In the genomic region with DNA sequence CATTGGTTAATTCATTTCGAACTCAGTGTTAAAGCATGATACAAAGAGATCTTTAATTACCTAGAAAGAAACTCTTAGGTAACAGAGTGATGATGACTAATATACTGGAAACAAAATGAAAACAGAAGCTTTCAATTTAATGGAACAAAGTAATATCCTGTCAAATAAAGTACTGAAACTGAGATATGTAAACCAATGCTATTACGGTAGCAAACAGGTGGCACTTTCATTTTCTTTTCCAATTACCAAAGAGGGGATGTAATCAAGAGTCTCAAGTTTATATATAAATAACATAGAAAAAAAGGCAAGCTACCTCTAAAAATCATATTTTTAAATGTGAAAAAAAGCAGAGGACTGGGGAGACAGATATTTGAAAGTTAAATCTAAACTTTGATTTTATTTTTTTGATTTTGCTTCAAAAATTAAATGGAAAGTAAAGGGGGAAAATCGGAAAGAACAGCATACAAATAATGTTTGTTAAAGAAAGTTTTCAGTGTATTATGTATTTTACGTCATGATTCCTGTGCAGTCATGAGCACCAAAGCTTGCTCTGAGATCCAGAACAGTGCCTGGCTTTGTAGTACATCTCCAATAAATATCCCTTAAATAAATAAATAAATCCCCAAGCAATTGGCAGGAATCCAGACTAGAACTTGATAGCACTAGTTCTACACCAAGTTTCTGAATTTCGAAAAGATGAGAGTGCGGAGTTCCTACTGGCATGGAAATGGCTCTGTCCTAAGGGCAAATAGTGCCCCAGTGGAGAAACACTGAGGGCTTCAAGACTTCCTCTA, we compare ENCODE assay signal across 10 cellular contexts. TPM values are rescaled to one million over a fixed set of nuclear protein-coding genes. Genes with fewer than 3 reads are reported as not detected.
DNase-seq lines count a peak whose midpoint lies in the region; ATAC-seq and TF ChIP-seq lines count a peak whose summit lies in the region.
"Had no signal": no experiment of that assay in that cellular context is flagged by ENCODE, and none has a peak within 500 bp of the region (broad histone marks: within the 10 kb centered on the region; RNA-seq: fewer than 3 reads in every experiment).

No MANE protein-coding gene starts in this region.

- no peak for DNase-seq in activated CD4-positive, alpha-beta T cell treated with anti-CD3 and anti-CD28 coated beads for 36 hours
- DNase-seq in activated CD4-positive, alpha-beta T cell treated with anti-CD3 and anti-CD28 coated beads for 1 hour: no peak
- DNase-seq in PC-3 (peak; percentile 82), mucosa of descending colon (no peak), lower leg skin (ENCODE audit: low spot score in 2 of 2) (no peak), GM03348 (ENCODE audit: low spot score) (no peak), NCI-H2227 (lab: John Stamatoyannopoulos, UW; ENCODE audit: unreplicated experiment) (no peak)

- H3K79me2 ChIP-seq in PC-3 (ENCODE audit: low read length): no peaks in the 10 kb centered on the region

- no peaks in the 10 kb centered on the region for H3F3A ChIP-seq in PC-3 (ENCODE audit: low read length, unreplicated experiment)

- H3K36me3 Mint-ChIP-seq in activated CD4-positive, alpha-beta T cell treated with anti-CD3 and anti-CD28 coated beads for 36 hours (ENCODE audit: low read depth): no peaks in the 10 kb centered on the region

- H3K4me3 Mint-ChIP-seq in activated CD4-positive, alpha-beta T cell treated with anti-CD3 and anti-CD28 coated beads for 36 hours: peak overlapping the region; percentile 21
- H3K4me3 Mint-ChIP-seq: neural crest cell had no signal

- intact Hi-C loops in activated CD4-positive, alpha-beta T cell treated with anti-CD3 and anti-CD28 coated beads for 36 hours (cut with DNase I, micrococcal nuclease): loop anchor here (1.0 to 10.0 kb wide), 7 partner anchors 25 to 406 kb away; a partner anchor contains a TSS
- intact Hi-C loops in PC-3 (cut with micrococcal nuclease) (loop anchor here (5.0 to 10.0 kb wide), 2 partner anchors 81 to 203 kb away; no protein-coding TSS in a partner anchor), mucosa of descending colon (cut with DNase I, micrococcal nuclease) (no loop called here), lower leg skin (cut with DNase I; ENCODE audit: low total_unique reads) (no loop called here)

- H3K27me3 ChIP-seq in PC-3 (ENCODE audit: low read length): no peaks in the 10 kb centered on the region
- H3K27me3 ChIP-seq: BLaER1 treated with 17β-estradiol and CSF1 and Interleukin-3, amounts not matched to agents 10 nM and 100 nM had no signal

- peak overlapping the region; percentile 72 for H3K4me2 ChIP-seq in PC-3 (ENCODE audit: low read length)

- no peaks in the 10 kb centered on the region for H4K20me1 ChIP-seq in PC-3 (ENCODE audit: low read length)
- H4K20me1 ChIP-seq: BLaER1 treated with 17β-estradiol and CSF1 and Interleukin-3, amounts not matched to agents 10 nM and 100 nM had no signal

- H3K27ac Mint-ChIP-seq in activated CD4-positive, alpha-beta T cell treated with anti-CD3 and anti-CD28 coated beads for 36 hours: peak overlapping the region; percentile 47

- H3K9me2 ChIP-seq in PC-3 (replicated peaks; ENCODE audit: low read length): no peaks in the 10 kb centered on the region

- WGBS in lower leg skin, 2 donors: 56 to 60% methylated on average over 6 of the region's 6 CpGs

- TF ChIP-seq POLR2A in lower leg skin (IDR thresholded peaks at IDR 0.05): no peak

- no peak for TF ChIP-seq CTCF in PC-3 (conservative IDR thresholded peaks at IDR 0.05; ENCODE audit: low read depth, low read length)
- no peak for TF ChIP-seq CTCF in mucosa of descending colon (IDR thresholded peaks at IDR 0.05)
- no peak for TF ChIP-seq CTCF in lower leg skin (IDR thresholded peaks at IDR 0.05)

- H3K9me3 ChIP-seq in PC-3 (ENCODE audit: low read length) (no peaks in the 10 kb centered on the region), mucosa of descending colon (no peaks in the 10 kb centered on the region)
- H3K9me3 ChIP-seq: BLaER1 treated with 17β-estradiol and CSF1 and Interleukin-3, amounts not matched to agents 10 nM and 100 nM had no signal

- H3K4me1 Mint-ChIP-seq in activated CD4-positive, alpha-beta T cell treated with anti-CD3 and anti-CD28 coated beads for 36 hours: peaks cover 25% of the 10 kb centered on the region
- H3K4me1 Mint-ChIP-seq: neural crest cell had no signal

- H3K4me1 ChIP-seq in PC-3 (ENCODE audit: insufficient read depth, low read length): peaks cover 16% of the 10 kb centered on the region
- no peaks in the 10 kb centered on the region for H3K4me1 ChIP-seq in mucosa of descending colon (ENCODE audit: low read depth)

- peak overlapping the region; percentile 64 for H3K27ac ChIP-seq in PC-3 (ENCODE audit: low read length)
- H3K27ac ChIP-seq: BLaER1 treated with 17β-estradiol and CSF1 and Interleukin-3, amounts not matched to agents 10 nM and 100 nM had no signal

- H3K9me3 Mint-ChIP-seq in activated CD4-positive, alpha-beta T cell treated with anti-CD3 and anti-CD28 coated beads for 36 hours (ENCODE audit: low read depth): peaks cover 2% of the 10 kb centered on the region
- H3K9me3 Mint-ChIP-seq: neural crest cell had no signal

- peak overlapping the region; percentile 28; the same call in 1 of the 2 replicates for H2AFZ ChIP-seq in PC-3 (ENCODE audit: low read length)

- H3K27me3 Mint-ChIP-seq in activated CD4-positive, alpha-beta T cell treated with anti-CD3 and anti-CD28 coated beads for 36 hours: no peaks in the 10 kb centered on the region

- POLR2A ChIA-PET in activated CD4-positive, alpha-beta T cell treated with anti-CD3 and anti-CD28 coated beads for 36 hours (lab: Charles Lee): interaction anchor here (0.6 kb wide), 1 partner anchor 140 kb away, joined by 3 read pairs; no protein-coding TSS in a partner anchor
- POLR2A ChIA-PET in PC-3 (lab: Charles Lee; ENCODE audit: unreplicated experiment): no interaction called here

- H3K36me3 ChIP-seq in PC-3 (ENCODE audit: low read depth, low read length): no peaks in the 10 kb centered on the region
- no peaks in the 10 kb centered on the region for H3K36me3 ChIP-seq in mucosa of descending colon (ENCODE audit: low read depth)
- H3K36me3 ChIP-seq: BLaER1 treated with 17β-estradiol and CSF1 and Interleukin-3, amounts not matched to agents 10 nM and 100 nM had no signal

- CTCF ChIA-PET in activated CD4-positive, alpha-beta T cell treated with anti-CD3 and anti-CD28 coated beads for 36 hours (lab: Charles Lee): interaction anchor here (0.6 kb wide), 1 partner anchor 165 kb away, joined by 3 read pairs; no protein-coding TSS in a partner anchor
- CTCF ChIA-PET in PC-3 (lab: Charles Lee): no interaction called here

- H3K9ac ChIP-seq in PC-3 (ENCODE audit: low read length): no peak overlapping the region
- H3K9ac ChIP-seq: BLaER1 treated with 17β-estradiol and CSF1 and Interleukin-3, amounts not matched to agents 10 nM and 100 nM had no signal

- peak; percentile 84 for ATAC-seq in activated CD4-positive, alpha-beta T cell treated with anti-CD3 and anti-CD28 coated beads for 36 hours
- ATAC-seq in HG02970 (IDR thresholded peaks at IDR 0.05; ENCODE audit: low FRiP score, unreplicated experiment): peak; percentile 87
- ATAC-seq in PC-3: peak; percentile 73
- ATAC-seq in mucosa of descending colon: peak; percentile 66

- H3K4me3 ChIP-seq in PC-3 (ENCODE audit: low read length): peak overlapping the region; percentile 49; the same call in 1 of the 2 replicates
- H3K4me3 ChIP-seq in mucosa of descending colon: no peak overlapping the region
- H3K4me3 ChIP-seq in lower leg skin (ENCODE audit: low read depth, poor library complexity, severe bottlenecking): no peak overlapping the region
- H3K4me3 ChIP-seq: BLaER1 treated with 17β-estradiol and CSF1 and Interleukin-3, amounts not matched to agents 10 nM and 100 nM had no signal

- no TSS peak for BruUV-seq in PC-3 (replicated peaks; lab: Mats Ljungman, UMichigan)

RNA-seq across cellular contexts. Expression of a gene that starts 25.0 kb away (rescaled TPM):
- 10 to 100 TPM; 18.5 to 20.2 TPM for total RNA-seq in activated CD4-positive, alpha-beta T cell treated with anti-CD3 and anti-CD28 coated beads for 36 hours
- total RNA-seq in PC-3 (2014; rRNA removed) (21.2 and 21.7 TPM in 2 replicates), mucosa of descending colon (10 to 100 TPM; 42.8 to 68.2 (median 55.1) TPM), lower leg skin (10 to 100 TPM; 38.3 to 51.7 (median 40.4) TPM)

Comparison
In these comparisons a context has a peak if more than half of its experiments do, and no peak if none do; other contexts are left out.
1. intact Hi-C loops: an anchor here in activated CD4-positive, alpha-beta T cell treated with anti-CD3 and anti-CD28 coated beads for 36 hours (1.0 to 10.0 kb wide) and PC-3 (5.0 to 10.0 kb wide); none called in mucosa of descending colon and lower leg skin.